8 cellular contexts compared by ENCODE assay signal in genomic region chr17:61926831-61927210, GRCh38. TPM values are rescaled to one million over a fixed set of nuclear protein-coding genes. Genes with fewer than 3 reads are reported as not detected.
DNase-seq lines count a peak whose midpoint lies in the region; ATAC-seq and TF ChIP-seq lines count a peak whose summit lies in the region.

No MANE protein-coding gene starts in this region.

- H3K27ac Mint-ChIP-seq in endodermal cell = peak overlapping the region; percentile 74

- H3K4me1 ChIP-seq in ES-I3 (ENCODE audit: insufficient read depth, low read length) (peaks cover 6% of the 10 kb centered on the region; the same call in 1 of the 2 replicates), endodermal cell (ENCODE audit: control insufficient read depth, insufficient read depth, low read length) (peaks cover 3% of the 10 kb centered on the region)

- TF ChIP-seq CTCF in endodermal cell (conservative IDR thresholded peaks at IDR 0.05) = no peak
- TF ChIP-seq CTCF in neural cell (IDR thresholded peaks at IDR 0.05; ENCODE audit: poor library complexity, severe bottlenecking) = no peak

- 47 to 65% methylated on average over 3 to 4 of the region's 4 CpGs for WGBS in endodermal cell (ENCODE audit: insufficient coverage in 1 of 2, insufficient read length in 1 of 2), 2 experiments

- no peak overlapping the region for H3K27ac ChIP-seq in endodermal cell (ENCODE audit: low read depth, low read length)
- H3K27ac ChIP-seq in neural cell (ENCODE audit: low read length) = peak overlapping the region; percentile 79

- H3K9me2 ChIP-seq in neural cell (ENCODE audit: insufficient read depth, low read length) = no peaks in the 10 kb centered on the region

- H3K36me3 Mint-ChIP-seq in endodermal cell (ENCODE audit: low read depth) = peaks cover 28% of the 10 kb centered on the region

- H3K27me3 ChIP-seq in endodermal cell (ENCODE audit: control insufficient read depth, insufficient read depth, low read length, poor library complexity, severe bottlenecking) = peaks cover 4% of the 10 kb centered on the region
- no peaks in the 10 kb centered on the region for H3K27me3 ChIP-seq in neural cell (ENCODE audit: insufficient read depth, low read depth, low read length)

- peaks cover 10% of the 10 kb centered on the region for H3K27me3 Mint-ChIP-seq in endodermal cell (ENCODE audit: insufficient read depth)

- no peaks in the 10 kb centered on the region for H3K9me3 ChIP-seq in ES-I3 (ENCODE audit: control insufficient read depth, insufficient read depth, low read length)
- H3K9me3 ChIP-seq in endodermal cell (ENCODE audit: control insufficient read depth, low read length) = no peaks in the 10 kb centered on the region
- no peaks in the 10 kb centered on the region for H3K9me3 ChIP-seq in neural cell (ENCODE audit: low read length)

- H3K4me3 ChIP-seq in endodermal cell (ENCODE audit: low read length) = peak overlapping the region; percentile 99
- peak overlapping the region; percentile 76 for H3K4me3 ChIP-seq in neural cell (ENCODE audit: low read length)

- TF ChIP-seq RAD21 in neural cell (conservative IDR thresholded peaks at IDR 0.05) = no peak

- H3K4me1 Mint-ChIP-seq in endodermal cell = peaks cover 10% of the 10 kb centered on the region

- H3K36me3 ChIP-seq in ES-I3 (ENCODE audit: insufficient read depth, low read length) (no peaks in the 10 kb centered on the region), endodermal cell (ENCODE audit: control insufficient read depth, insufficient read depth, low read length) (peaks cover 17% of the 10 kb centered on the region), neural cell (ENCODE audit: insufficient read depth, low read length) (no peaks in the 10 kb centered on the region)

- H2AFZ ChIP-seq in neural cell (ENCODE audit: low read depth, low read length) = peak overlapping the region; percentile 92

- no peak for ATAC-seq in HG02588 (IDR thresholded peaks at IDR 0.05; ENCODE audit: unreplicated experiment)
- ATAC-seq in GM21423 (IDR thresholded peaks at IDR 0.05; ENCODE audit: unreplicated experiment) = no peak
- no peak for ATAC-seq in HG02763 (IDR thresholded peaks at IDR 0.05; ENCODE audit: unreplicated experiment)

- no peaks in the 10 kb centered on the region for H3K79me2 ChIP-seq in neural cell (replicated peaks; ENCODE audit: insufficient read depth, low read length)

- no peak for TF ChIP-seq EP300 in neural cell (conservative IDR thresholded peaks at IDR 0.05; ENCODE audit: poor library complexity, severe bottlenecking)

- H3F3A ChIP-seq in neural cell (ENCODE audit: insufficient read depth, low read length, poor library complexity, severe bottlenecking) = no peaks in the 10 kb centered on the region

- H3K4me3 Mint-ChIP-seq in endodermal cell = peak overlapping the region; percentile 91

- DNase-seq in NCI-H69 (lab: John Stamatoyannopoulos, UW) (peak; percentile 17), endodermal cell (no peak), SHP77 (lab: John Stamatoyannopoulos, UW) (no peak)

- no peaks in the 10 kb centered on the region for H4K20me1 ChIP-seq in neural cell (ENCODE audit: insufficient read depth)

- peak overlapping the region; percentile 78 for H3K4me2 ChIP-seq in neural cell (ENCODE audit: low read length)

- H3K9me3 Mint-ChIP-seq in endodermal cell = no peaks in the 10 kb centered on the region

- H3K9ac ChIP-seq in ES-I3 (ENCODE audit: low read depth, low read length) (peak overlapping the region; percentile 81), endodermal cell (ENCODE audit: extremely low read depth, low read length, poor library complexity, severe bottlenecking) (peak overlapping the region; percentile 83), neural cell (ENCODE audit: low read length) (peak overlapping the region; percentile 85)

TF ChIP-seq in neural cell, 6 proteins besides CTCF, POLR2A, EP300 and RAD21:
- TF ChIP-seq REST (IDR thresholded peaks at IDR 0.05; ENCODE audit: borderline replicate concordance) = no peak
- no peak for TF ChIP-seq MXI1 (conservative IDR thresholded peaks at IDR 0.05; ENCODE audit: poor library complexity, severe bottlenecking)
- no peak for TF ChIP-seq POLR2AphosphoS5 (IDR thresholded peaks at IDR 0.05)
- TF ChIP-seq SMC3 (conservative IDR thresholded peaks at IDR 0.05; ENCODE audit: poor library complexity) = no peak
- no peak for TF ChIP-seq EZH2 (IDR thresholded peaks at IDR 0.05; ENCODE audit: borderline replicate concordance, insufficient read depth, low read length, poor library complexity, severe bottlenecking)
- no peak for TF ChIP-seq TAF1 (IDR thresholded peaks at IDR 0.05; ENCODE audit: low read depth)

RNA-seq across cellular contexts. Expression of gene INTS2, which starts 1.0 kb away (rescaled TPM):
- total RNA-seq in endodermal cell = 10 to 100 TPM; 22.3 to 28.2 TPM
- 17.6 TPM for polyA plus RNA-seq in endodermal cell (2013, experiment 1 of 2)
- 16.2 TPM for polyA plus RNA-seq in endodermal cell (2013, experiment 2 of 2)
- polyA plus RNA-seq in neural cell = 17.3 and 23.7 TPM in 2 replicates
- polyA minus RNA-seq in neural cell = 30.2 and 31.5 TPM in 2 replicates
